1 cellular context compared by ENCODE assay signal in the genomic region with DNA sequence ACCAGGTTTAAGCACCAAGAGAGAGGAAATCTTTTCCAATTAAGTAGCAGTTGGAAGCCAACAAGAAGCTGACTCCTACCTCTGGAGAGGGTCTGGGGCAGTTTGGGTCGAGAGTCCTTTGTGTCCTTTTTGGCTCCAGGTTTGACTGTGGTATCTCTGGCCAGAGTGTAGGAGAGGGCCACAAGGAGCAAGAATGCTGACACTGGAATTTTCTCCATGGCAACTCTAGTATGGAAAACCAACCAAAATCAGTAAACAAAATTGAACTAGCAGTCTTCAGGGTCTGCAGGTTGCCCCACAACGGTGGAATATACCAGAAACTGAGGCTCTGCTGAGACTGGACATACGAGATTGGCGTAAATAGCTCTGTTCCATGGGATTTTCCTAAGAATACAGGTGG.
TF ChIP-seq lines count a peak whose summit lies in the region.

No MANE protein-coding gene starts in this region.

TF ChIP-seq in K562, 482 proteins besides CTCF, POLR2A, EP300 and RAD21:
- TF ChIP-seq HDAC3 (IDR thresholded peaks at IDR 0.05; ENCODE audit: borderline replicate concordance, partially characterized antibody) (no peak), C11orf30 (IDR thresholded peaks at IDR 0.05; ENCODE audit: low read depth) (peak; percentile 22; the same call in 1 of the 2 replicates), ZNF316 (IDR thresholded peaks at IDR 0.05) (peak; percentile 52; the same call in 1 of the 2 replicates), MAFF (IDR thresholded peaks at IDR 0.05; ENCODE audit: low read length) (peak; percentile 27)
